ENCODE assay signal across 8 cellular contexts in genomic region chr4:184384810-184385557, GRCh38.
DNase-seq lines count a peak whose midpoint lies in the region; ATAC-seq, FAIRE-seq and TF ChIP-seq lines count a peak whose summit lies in the region.

No MANE protein-coding gene starts in this region.

- H3K36me3 Mint-ChIP-seq in T-helper 1 cell treated with Interleukin-12 subunit alpha and Interleukin-12 subunit beta and Interleukin-4 antibody, amounts not matched to agents 30 μg/mL and 1 μg/mL, for 36 hours (ENCODE audit: low read depth): peaks cover 60% of the 10 kb centered on the region
- peaks cover 19% of the 10 kb centered on the region for H3K36me3 Mint-ChIP-seq in astrocyte (ENCODE audit: low read depth, unreplicated experiment)
- peaks cover 34% of the 10 kb centered on the region for H3K36me3 Mint-ChIP-seq in nephron (ENCODE audit: low read depth)
- peaks cover 28% of the 10 kb centered on the region for H3K36me3 Mint-ChIP-seq in activated T-cell treated with anti-CD3 and anti-CD28 coated beads, Interleukin-2, amount 50 U/mL, for 4 hours (ENCODE audit: insufficient read depth)

- peak overlapping the region; percentile 86 for H3K4me2 ChIP-seq in astrocyte (ENCODE audit: low read length)

- FAIRE-seq in astrocyte (lab: Jason Lieb, UNC): no peak

- H3K4me3 ChIP-seq in astrocyte (ENCODE audit: insufficient read depth, low read depth, low read length) (no peak overlapping the region), BE2C (ENCODE audit: low read depth, low read length) (no peak overlapping the region)

- H3K4me3 Mint-ChIP-seq in T-helper 1 cell treated with Interleukin-12 subunit alpha and Interleukin-12 subunit beta and Interleukin-4 antibody, amounts not matched to agents 30 μg/mL and 1 μg/mL, for 36 hours: peak overlapping the region; percentile 43
- no peak overlapping the region for H3K4me3 Mint-ChIP-seq in astrocyte (ENCODE audit: unreplicated experiment)
- H3K4me3 Mint-ChIP-seq in nephron: peak overlapping the region in 1 of 3 experiments; percentile 37
- H3K4me3 Mint-ChIP-seq in activated T-cell treated with anti-CD3 and anti-CD28 coated beads, Interleukin-2, amount 50 U/mL, for 4 hours: no peak overlapping the region

- H3K27ac ChIP-seq in astrocyte (ENCODE audit: low read depth, low read length): peak overlapping the region; percentile 86

- H3K27me3 ChIP-seq in astrocyte (ENCODE audit: insufficient read depth, low read length) (no peaks in the 10 kb centered on the region), BE2C (no peaks in the 10 kb centered on the region)

- no peaks in the 10 kb centered on the region for H4K20me1 ChIP-seq in astrocyte (ENCODE audit: insufficient read depth, low read length)

- H3K27me3 Mint-ChIP-seq in T-helper 1 cell treated with Interleukin-12 subunit alpha and Interleukin-12 subunit beta and Interleukin-4 antibody, amounts not matched to agents 30 μg/mL and 1 μg/mL, for 36 hours (ENCODE audit: low read depth): no peaks in the 10 kb centered on the region
- H3K27me3 Mint-ChIP-seq in astrocyte (ENCODE audit: low read depth, unreplicated experiment): no peaks in the 10 kb centered on the region
- H3K27me3 Mint-ChIP-seq in nephron (ENCODE audit: low read depth): peaks cover 3% of the 10 kb centered on the region
- H3K27me3 Mint-ChIP-seq in activated T-cell treated with anti-CD3 and anti-CD28 coated beads, Interleukin-2, amount 50 U/mL, for 4 hours (ENCODE audit: low read depth): no peaks in the 10 kb centered on the region

- H2AFZ ChIP-seq in astrocyte (ENCODE audit: low read depth, low read length): no peak overlapping the region

- H3K4me1 ChIP-seq in astrocyte (ENCODE audit: insufficient read depth, low read length) (peaks cover 44% of the 10 kb centered on the region), BE2C (peaks cover 11% of the 10 kb centered on the region)

- no peak for TF ChIP-seq CTCF in astrocyte (IDR thresholded peaks at IDR 0.05; ENCODE audit: insufficient read depth, low read depth, low read length)
- TF ChIP-seq CTCF in nephron (IDR thresholded peaks at IDR 0.05; ENCODE audit: unreplicated experiment in 3 of 3): no peak
- no peak for TF ChIP-seq CTCF in BE2C (IDR thresholded peaks at IDR 0.05; ENCODE audit: low read depth, low read length)

- H3K27ac Mint-ChIP-seq in T-helper 1 cell treated with Interleukin-12 subunit alpha and Interleukin-12 subunit beta and Interleukin-4 antibody, amounts not matched to agents 30 μg/mL and 1 μg/mL, for 36 hours: no peak overlapping the region
- no peak overlapping the region for H3K27ac Mint-ChIP-seq in astrocyte (ENCODE audit: unreplicated experiment)
- peak overlapping the region; percentile 60 to 79 (median 79) for H3K27ac Mint-ChIP-seq in nephron

- no peaks in the 10 kb centered on the region for H3K79me2 ChIP-seq in astrocyte (ENCODE audit: insufficient read depth, low read length)

- H3K36me3 ChIP-seq in astrocyte (ENCODE audit: insufficient read depth, low read length) (peaks cover 4% of the 10 kb centered on the region), BE2C (peaks cover 12% of the 10 kb centered on the region; the same call in 1 of the 2 replicates)

- H3K9me3 ChIP-seq in astrocyte (ENCODE audit: insufficient read depth, low read depth, low read length) (no peaks in the 10 kb centered on the region), BE2C (no peaks in the 10 kb centered on the region; the same call in 1 of the 2 replicates)

- peak; percentile 9 for ATAC-seq in HG03103 (IDR thresholded peaks at IDR 0.05; ENCODE audit: low read depth, unreplicated experiment)
- no peak for ATAC-seq in activated T-cell treated with anti-CD3 and anti-CD28 coated beads, Interleukin-2, amount 50 U/mL, for 4 hours

- H3K4me1 Mint-ChIP-seq in T-helper 1 cell treated with Interleukin-12 subunit alpha and Interleukin-12 subunit beta and Interleukin-4 antibody, amounts not matched to agents 30 μg/mL and 1 μg/mL, for 36 hours (ENCODE audit: low read depth): peaks cover 56% of the 10 kb centered on the region
- peaks cover 40% of the 10 kb centered on the region for H3K4me1 Mint-ChIP-seq in astrocyte (ENCODE audit: low read depth, unreplicated experiment)
- H3K4me1 Mint-ChIP-seq in nephron: peaks cover 53% of the 10 kb centered on the region
- peaks cover 54% of the 10 kb centered on the region for H3K4me1 Mint-ChIP-seq in activated T-cell treated with anti-CD3 and anti-CD28 coated beads, Interleukin-2, amount 50 U/mL, for 4 hours (ENCODE audit: low read depth)

- H3K9ac ChIP-seq in astrocyte (ENCODE audit: low read length): peak overlapping the region; percentile 77

- peaks cover 9% of the 10 kb centered on the region for H3K9me3 Mint-ChIP-seq in T-helper 1 cell treated with Interleukin-12 subunit alpha and Interleukin-12 subunit beta and Interleukin-4 antibody, amounts not matched to agents 30 μg/mL and 1 μg/mL, for 36 hours
- H3K9me3 Mint-ChIP-seq in astrocyte (ENCODE audit: unreplicated experiment): no peaks in the 10 kb centered on the region
- no peaks in the 10 kb centered on the region for H3K9me3 Mint-ChIP-seq in nephron
- H3K9me3 Mint-ChIP-seq in activated T-cell treated with anti-CD3 and anti-CD28 coated beads, Interleukin-2, amount 50 U/mL, for 4 hours: no peaks in the 10 kb centered on the region

- DNase-seq in T-helper 1 cell: no peak
- no peak for DNase-seq in astrocyte (ENCODE audit: low read depth)
- DNase-seq in activated T-cell treated with anti-CD3 and anti-CD28 coated beads, Interleukin-2, amount 50 U/mL, for 4 hours: no peak
- no peak for DNase-seq in BE2C
- DNase-seq in stimulated activated CD4-positive, alpha-beta T cell treated with anti-CD3 and anti-CD28 coated beads, Interleukin-15, amount 100 ng/mL, for 24 hours: no peak

Comparison
In these comparisons a context has a peak if more than half of its experiments do, and no peak if none do; other contexts are left out.
1. H3K27ac Mint-ChIP-seq: peak in nephron (3 of 3); none in T-helper 1 cell treated with Interleukin-12 subunit alpha and Interleukin-12 subunit beta and Interleukin-4 antibody, amounts not matched to agents 30 μg/mL and 1 μg/mL, for 36 hours (single experiment) and astrocyte (single experiment).